1 cellular context compared by ENCODE assay signal in genomic region chr22:36196254-36197064, GRCh38.
TF ChIP-seq lines count a peak whose summit lies in the region.

No MANE protein-coding gene starts in this region.

TF ChIP-seq in WTC11, 78 proteins besides CTCF, POLR2A, EP300 and RAD21 (continued from another document):
- no peak for TF ChIP-seq ZBTB43 (CRISPR knock-in tag; IDR thresholded peaks at IDR 0.05)
- no peak for TF ChIP-seq ZNF416 (CRISPR knock-in tag; IDR thresholded peaks at IDR 0.05)
- TF ChIP-seq MAX (CRISPR knock-in tag; IDR thresholded peaks at IDR 0.05) = no peak
- TF ChIP-seq FOXP4 (CRISPR knock-in tag; IDR thresholded peaks at IDR 0.05) = no peak
- TF ChIP-seq ETV6 (CRISPR knock-in tag; IDR thresholded peaks at IDR 0.05) = no peak
- TF ChIP-seq CREM (CRISPR knock-in tag; IDR thresholded peaks at IDR 0.05) = no peak
- no peak for TF ChIP-seq MYBL2 (CRISPR knock-in tag; IDR thresholded peaks at IDR 0.05)
